In genomic region chr12:22047495-22047894, GRCh38 we compare ENCODE assay signal across 1 cellular context.
TF ChIP-seq lines count a peak whose summit lies in the region.

No MANE protein-coding gene starts in this region.

TF ChIP-seq in GM12878, 131 proteins besides CTCF, POLR2A, EP300 and RAD21 (continued from another document):
- TF ChIP-seq REST (IDR thresholded peaks at IDR 0.05; ENCODE audit: low read depth, low read length), result no peak
- no peak for TF ChIP-seq SREBF2 (IDR thresholded peaks at IDR 0.05; ENCODE audit: low read length)
- no peak for TF ChIP-seq EZH2 (IDR thresholded peaks at IDR 0.05; ENCODE audit: borderline replicate concordance, control insufficient read depth, low read depth, low read length)
- no peak for TF ChIP-seq IRF4 (IDR thresholded peaks at IDR 0.05; ENCODE audit: low read depth, low read length)
TF ChIP-seq in GM12878: peak in this region for 0.
